In the genomic region with DNA sequence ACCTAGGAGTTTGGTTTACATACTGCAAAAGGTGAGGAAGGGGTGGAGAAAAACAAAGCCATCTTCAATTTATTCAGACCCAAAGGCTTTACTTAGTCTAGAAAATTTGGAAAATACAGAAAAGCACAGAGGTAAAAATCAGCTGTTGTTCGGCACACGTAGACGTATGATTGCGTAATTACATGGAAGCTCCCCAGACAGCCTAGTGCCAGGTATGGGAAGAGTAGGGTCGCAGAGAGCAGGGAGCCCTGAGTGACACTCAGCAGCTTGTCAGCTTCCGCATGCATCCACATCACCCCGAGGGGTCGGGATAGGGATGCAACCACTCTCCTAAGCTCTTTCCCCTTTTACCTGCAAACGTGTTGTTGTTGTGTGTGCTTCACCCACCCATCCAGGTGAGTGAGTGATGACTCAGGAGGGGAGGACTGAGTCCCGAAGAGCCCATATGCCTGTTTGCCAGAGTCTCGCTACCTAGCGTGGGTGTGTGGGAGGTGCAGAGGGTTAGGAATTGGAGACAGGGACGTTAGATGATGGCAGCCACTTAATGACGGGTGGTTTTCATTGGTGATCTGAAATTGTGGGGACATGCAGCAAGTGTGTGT, we compare ENCODE assay signal across 21 cellular contexts. TPM values are rescaled to one million over a fixed set of nuclear protein-coding genes. Genes with fewer than 3 reads are reported as not detected.
DNase-seq lines count a peak whose midpoint lies in the region; TF ChIP-seq lines count a peak whose summit lies in the region.
"Had no signal": no experiment of that assay in that cellular context is flagged by ENCODE, and none has a peak within 500 bp of the region (broad histone marks: within the 10 kb centered on the region; RNA-seq: fewer than 3 reads in every experiment).

No MANE protein-coding gene starts in this region.

- no peak overlapping the region for H2BK12ac ChIP-seq in trophoblast cell (ENCODE audit: low read length)

- no peaks in the 10 kb centered on the region for H3K27me3 ChIP-seq in trophoblast cell (ENCODE audit: insufficient read depth, low read length)

- DNase-seq in NCI-H2029 (lab: John Stamatoyannopoulos, UW), result peak; percentile 10
- DNase-seq in NCI-H2029 treated with DMSO at 0.1 percent for 48 hours (lab: John Stamatoyannopoulos, UW), result no peak
- peak; percentile 9 for DNase-seq in epithelial cell of esophagus (ENCODE audit: low read depth)
- peak; percentile 14 to 16 for DNase-seq in trophoblast cell
- no peak for DNase-seq in DMS153 (lab: John Stamatoyannopoulos, UW)
- DNase-seq in cardiac septum (ENCODE audit: low spot score), result no peak
- no peak for DNase-seq in A172 (ENCODE audit: low spot score)
- DNase-seq: Calu3; CD8-positive, alpha-beta memory T cell; EL; GF-D8; GOT3; NCI-H1105 treated with DMSO at 0.1 percent for 48 hours; NCI-H1694; PC-9; SIG-M5; SK-N-SH had no signal

- H3K27ac ChIP-seq in trophoblast cell (ENCODE audit: low read depth, low read length), result no peak overlapping the region
- H3K27ac ChIP-seq: 22Rv1, C4-2B, KMS-11, PC-9 had no signal

- H3K36me3 ChIP-seq in trophoblast cell (ENCODE audit: control insufficient read depth in 1 of 2, insufficient read depth in 2 of 2, low read length in 2 of 2), result no peaks in the 10 kb centered on the region

- no peak overlapping the region for H3K9ac ChIP-seq in trophoblast cell (ENCODE audit: low read length)
- H3K9ac ChIP-seq: KMS-11, SK-N-SH had no signal

- H3K79me2 ChIP-seq in trophoblast cell (ENCODE audit: control insufficient read depth, insufficient read depth, low read length, poor library complexity), result peaks cover 2% of the 10 kb centered on the region

- no peak overlapping the region for H3K18ac ChIP-seq in trophoblast cell (ENCODE audit: low read length)

- H2AFZ ChIP-seq in trophoblast cell (ENCODE audit: insufficient read depth, low read length, poor library complexity), result no peak overlapping the region
- H2AFZ ChIP-seq: PC-9 had no signal

- H3K4ac ChIP-seq in trophoblast cell (ENCODE audit: low read depth, low read length), result no peak overlapping the region

- no peaks in the 10 kb centered on the region for H3K79me1 ChIP-seq in trophoblast cell (ENCODE audit: low read length)

- no peak overlapping the region for H4K12ac ChIP-seq in trophoblast cell (ENCODE audit: low read depth, low read length)

- no peak overlapping the region for H3K14ac ChIP-seq in trophoblast cell (ENCODE audit: low read length)

- no peak overlapping the region for H4K8ac ChIP-seq in trophoblast cell (ENCODE audit: low read depth, low read length)

- no peak overlapping the region for H3K4me2 ChIP-seq in trophoblast cell (ENCODE audit: low read length)
- H3K4me2 ChIP-seq: KMS-11, PC-9, SK-N-SH had no signal

- intact Hi-C loops in cardiac septum (cut with DNase I), result no loop called here

- H3K4me1 ChIP-seq in trophoblast cell (ENCODE audit: control insufficient read depth in 1 of 2, insufficient read depth in 2 of 2, low read length in 2 of 2), result no peaks in the 10 kb centered on the region

- no peaks in the 10 kb centered on the region for H3K9me3 ChIP-seq in trophoblast cell (ENCODE audit: insufficient read depth, low read depth, low read length)
- H3K9me3 ChIP-seq: SK-N-SH had no signal

- H2AK5ac ChIP-seq in trophoblast cell (ENCODE audit: low read length), result no peak overlapping the region

- no peak overlapping the region for H4K91ac ChIP-seq in trophoblast cell (ENCODE audit: low read depth, low read length)

- no peak overlapping the region for H3K4me3 ChIP-seq in epithelial cell of esophagus (ENCODE audit: low read length)
- H3K4me3 ChIP-seq in trophoblast cell (ENCODE audit: low read depth, low read length), result no peak overlapping the region
- H3K4me3 ChIP-seq: PC-9 had no signal

- H2BK5ac ChIP-seq in trophoblast cell (ENCODE audit: low read depth, low read length, poor library complexity), result no peak overlapping the region

- no peak overlapping the region for H2BK120ac ChIP-seq in trophoblast cell (ENCODE audit: insufficient read depth, low read length, poor library complexity)

- WGBS in trophoblast cell (ENCODE audit: extremely low coverage, insufficient coverage, insufficient read length), result no CpG with 5 or more reads among the region's 14 CpGs

- H3K23ac ChIP-seq in trophoblast cell (ENCODE audit: low read length), result no peak overlapping the region

- no peak for TF ChIP-seq CTCF in epithelial cell of esophagus (IDR thresholded peaks at IDR 0.05; ENCODE audit: insufficient read depth, low read depth, low read length, missing control alignments)

TF ChIP-seq in PFSK-1, 5 proteins besides CTCF, POLR2A, EP300 and RAD21:
- peak; percentile 44; the same call in 1 of the 2 replicates for TF ChIP-seq POLR2AphosphoS5 (IDR thresholded peaks at IDR 0.05; ENCODE audit: low read depth, low read length)
- no peak for TF ChIP-seq SIN3A (IDR thresholded peaks at IDR 0.05; ENCODE audit: borderline replicate concordance, insufficient read depth, low read length)

RNA-seq across cellular contexts. Expression of a gene that starts 20.1 kb away (rescaled TPM):
- polyA plus RNA-seq in PFSK-1 (2012; ENCODE audit: insufficient read length, low read depth), result 19.3 TPM
- polyA plus RNA-seq in trophoblast cell (2013), result not detected in 2 replicates
- not detected for total RNA-seq in cardiac septum
- total RNA-seq in A172 (2014; rRNA removed; shearing (Covaris generic)), result not detected in 2 replicates
- total RNA-seq: Calu3; CD8-positive, alpha-beta memory T cell; PC-9 had no signal
- polyA plus RNA-seq: CD8-positive, alpha-beta memory T cell had no signal

Comparison
In these comparisons a context has a peak if more than half of its experiments do, and no peak if none do; other contexts are left out.
1. DNase-seq: peak in NCI-H2029 (single experiment), epithelial cell of esophagus (single experiment) and trophoblast cell (2 of 2); none in NCI-H2029 treated with DMSO at 0.1 percent for 48 hours (single experiment), DMS153 (single experiment), cardiac septum (single experiment) and A172 (single experiment).